ENCODE assay signal across 24 cellular contexts in the genomic region with DNA sequence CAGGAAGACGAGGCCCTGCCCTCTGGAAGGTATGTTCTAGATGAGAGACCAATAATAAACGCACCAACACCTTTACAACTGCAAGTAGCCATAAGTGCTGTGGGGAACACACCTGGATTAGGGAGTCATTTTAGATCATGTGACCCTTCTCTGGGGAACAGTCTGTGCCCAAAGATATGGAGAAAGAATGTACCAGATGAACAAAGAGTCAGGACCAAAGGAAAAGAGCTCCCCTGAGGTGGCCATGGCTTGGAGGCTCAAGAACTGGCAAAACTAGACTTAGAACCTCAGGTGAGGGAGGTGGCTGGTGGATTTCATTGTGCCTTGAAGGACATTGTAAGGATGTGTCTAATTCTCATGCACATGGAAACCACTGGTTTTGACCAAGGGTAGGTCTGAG. TPM values are rescaled to one million over a fixed set of nuclear protein-coding genes. Genes with fewer than 3 reads are reported as not detected.
"Had no signal": no experiment of that assay in that cellular context is flagged by ENCODE, and none has a peak within 500 bp of the region (broad histone marks: within the 10 kb centered on the region; RNA-seq: fewer than 3 reads in every experiment).

No MANE protein-coding gene starts in this region.

- DNase-seq: activated effector memory CD4-positive, alpha-beta T cell treated with Interleukin-2 at 50 U/mL for 16 hours; activated naive CD4-positive, alpha-beta T cell treated with anti-CD3 and anti-CD28 coated beads, Interleukin-2, amount 50 U/mL, for 16 hours; effector CD8-positive, alpha-beta T cell; gastrocnemius medialis; heart right ventricle; immature natural killer cell; kidney glomerular epithelial cell; left ventricle myocardium inferior; mammary epithelial cell; naive thymus-derived CD4-positive, alpha-beta T cell; stimulated activated CD4-positive, alpha-beta T cell treated with anti-CD3 and anti-CD28 coated beads, Interleukin-12 subunit alpha, Interleukin-12 subunit beta, amount 100 ng/mL, for 4 hours; stimulated activated CD4-positive, alpha-beta T cell treated with anti-CD3 and anti-CD28 coated beads, Interleukin-1b, Interleukin-23, amount 100 ng/mL, for 48 hours; stimulated activated CD8-positive, alpha-beta memory T cell treated with anti-CD3 and anti-CD28 coated beads, Interleukin-4, amount 100 ng/mL, for 48 hours; stimulated activated naive CD8-positive, alpha-beta T cell treated with anti-CD3 and anti-CD28 coated beads, Interleukin-15, Interleukin-2, amounts not matched to agents 100 U/mL and 50 U/mL, for 24 hours; substantia nigra; T-helper 9 cell; tibial artery; uterus had no signal

- H3K9me3 Mint-ChIP-seq: immature natural killer cell had no signal

- H3K27ac ChIP-seq: gastrocnemius medialis, heart right ventricle, left ventricle myocardium inferior, neutrophil, parathyroid adenoma, tibial artery, uterus had no signal

- H3K9ac ChIP-seq: parathyroid adenoma had no signal

- H3K36me3 Mint-ChIP-seq: immature natural killer cell had no signal

- H3K79me2 ChIP-seq: parathyroid adenoma had no signal

- H3K27ac Mint-ChIP-seq: immature natural killer cell had no signal

- H3K4me3 ChIP-seq: gastrocnemius medialis, heart right ventricle, left ventricle myocardium inferior, tibial artery, uterus had no signal

- ATAC-seq: esophagus mucosa; gastrocnemius medialis; heart right ventricle; naive thymus-derived CD4-positive, alpha-beta T cell; stimulated activated naive CD8-positive, alpha-beta T cell treated with anti-CD3 and anti-CD28 coated beads, Interleukin-15, Interleukin-2, amounts not matched to agents 100 U/mL and 50 U/mL, for 24 hours had no signal

- H2AFZ ChIP-seq: parathyroid adenoma had no signal

- H3K9me3 ChIP-seq: gastrocnemius medialis, heart right ventricle, left ventricle myocardium inferior, neutrophil, tibial artery, uterus had no signal

- H3K36me3 ChIP-seq: gastrocnemius medialis, heart right ventricle, left ventricle myocardium inferior, neutrophil, tibial artery, uterus had no signal

- H3K4me1 ChIP-seq: parathyroid adenoma had no signal

RNA-seq across cellular contexts. Expression of a gene that starts 10.3 kb away (rescaled TPM):
- total RNA-seq: astrocyte; bronchial epithelial cell; esophagus mucosa; mononuclear cell; naive thymus-derived CD4-positive, alpha-beta T cell had no signal
- polyA plus RNA-seq: immature natural killer cell; mammary epithelial cell; naive thymus-derived CD4-positive, alpha-beta T cell had no signal
